Comparison of ENCODE assay signal across 8 cellular contexts in the genomic region with DNA sequence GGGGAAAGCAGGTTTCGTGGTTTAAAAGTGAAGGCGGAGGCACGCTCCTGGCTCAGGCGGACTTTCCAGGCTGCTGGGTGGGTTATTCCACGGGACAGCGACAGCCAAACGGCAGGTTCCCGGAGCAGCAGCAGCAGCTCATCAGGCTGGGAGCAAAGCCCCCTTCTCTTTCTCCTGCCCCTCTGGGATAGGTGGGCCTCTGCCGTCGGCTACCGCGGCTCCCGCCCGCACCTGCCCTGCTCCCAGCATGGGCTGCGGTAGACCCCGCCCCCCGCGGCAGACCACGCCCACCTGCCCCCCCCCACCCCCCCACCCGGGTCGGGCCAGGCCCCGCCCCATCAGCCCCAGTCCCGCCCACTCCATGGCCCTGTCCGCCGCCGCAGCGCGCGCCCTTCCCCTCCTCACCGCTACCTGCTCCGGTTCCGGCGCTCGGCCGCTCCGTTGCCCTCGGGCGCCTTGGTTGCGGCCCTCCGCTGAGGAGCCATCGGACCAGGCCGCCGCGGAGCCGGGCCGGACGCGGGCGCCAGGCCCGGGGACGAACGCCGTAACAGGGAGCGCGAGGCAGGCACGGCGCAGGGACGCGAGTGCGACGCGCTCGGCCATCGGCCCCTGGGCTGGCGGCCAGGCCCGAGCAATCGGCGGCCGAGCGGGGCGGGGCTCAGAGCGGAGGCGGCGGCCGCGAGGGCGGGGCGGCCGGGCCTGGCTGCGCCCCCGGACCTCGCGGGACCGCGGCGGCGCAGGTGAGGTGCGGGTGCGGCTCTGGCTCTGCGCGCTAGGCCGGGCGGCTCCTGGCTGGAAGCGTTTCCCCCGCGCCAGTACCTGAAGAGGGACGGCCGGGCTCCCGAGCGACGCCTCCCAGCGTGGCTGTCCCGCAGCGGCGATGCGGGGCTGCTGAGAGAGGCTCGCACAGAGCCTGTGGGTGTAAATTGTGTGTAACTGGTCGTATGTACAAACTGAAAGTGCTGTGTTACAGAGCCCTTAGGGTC. TPM values are rescaled to one million over a fixed set of nuclear protein-coding genes. Genes with fewer than 3 reads are reported as not detected.
DNase-seq lines count a peak whose midpoint lies in the region; ATAC-seq and TF ChIP-seq lines count a peak whose summit lies in the region.

TSS of gene HEXD (plus strand) at position 347 of the 986 bp plus-strand sequence. CDS start 1,453 bp downstream, outside the sequence.
A gene with protein sequence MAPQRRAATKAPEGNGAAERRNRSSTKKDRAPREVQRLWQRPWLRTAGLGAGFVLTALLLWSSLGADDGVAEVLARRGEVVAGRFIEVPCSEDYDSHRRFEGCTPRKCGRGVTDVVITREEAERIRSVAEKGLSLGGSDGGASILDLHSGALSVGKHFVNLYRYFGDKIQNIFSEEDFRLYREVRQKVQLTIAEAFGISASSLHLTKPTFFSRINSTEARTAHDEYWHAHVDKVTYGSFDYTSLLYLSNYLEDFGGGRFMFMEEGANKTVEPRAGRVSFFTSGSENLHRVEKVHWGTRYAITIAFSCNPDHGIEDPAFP (minus strand): TSS at position 586 of the 986 bp plus-strand sequence. CDS start 101 bp downstream, at position 485.

- no peaks in the 10 kb centered on the region for H3K36me3 ChIP-seq in cardiac muscle cell
- peaks cover 0 to 35% (median 0%) of the 10 kb centered on the region in 3 donors for H3K36me3 ChIP-seq in tibial nerve

- TF ChIP-seq POLR2A in tibial nerve (IDR thresholded peaks at IDR 0.05) = peak; percentile 56 to 75

- WGBS in tibial nerve, 2 donors = 1 to 2% methylated on average over 33 to 77 of the region's 108 CpGs

- H3K4me3 ChIP-seq in GM12865 (ENCODE audit: low read depth, low read length) (peak within 1 kb of the TSS; percentile 63), cardiac muscle cell (peak within 1 kb of the TSS; percentile 97), tibial nerve (peak within 1 kb of the TSS; percentile 81 to 95 (median 86))

- H3K9me3 ChIP-seq in cardiac muscle cell (ENCODE audit: low read depth) (no peaks in the 10 kb centered on the region), tibial nerve (peaks cover 0 to 12% (median 0%) of the 10 kb centered on the region in 4 donors)

- peak in 1 of 2 donors; percentile 41 for TF ChIP-seq EP300 in tibial nerve (IDR thresholded peaks at IDR 0.05)

- H3K27ac ChIP-seq in cardiac muscle cell = peak within 1 kb of the TSS; percentile 93
- H3K27ac ChIP-seq in tibial nerve = peak within 1 kb of the TSS; percentile 87 to 95 (median 91)

- no peak for TF ChIP-seq CTCF in GM12865 (IDR thresholded peaks at IDR 0.05; ENCODE audit: insufficient read depth, low read depth, low read length, missing control alignments)
- no peak for TF ChIP-seq CTCF in cardiac muscle cell (IDR thresholded peaks at IDR 0.05; ENCODE audit: low read depth, low read length)
- peak in 2 of 5 experiments; percentile 64 to 77 for TF ChIP-seq CTCF in tibial nerve (IDR thresholded peaks at IDR 0.05)

- H3K4me1 ChIP-seq in cardiac muscle cell (ENCODE audit: low read depth) (peaks cover 4% of the 10 kb centered on the region), tibial nerve (peaks cover 0 to 37% (median 2%) of the 10 kb centered on the region in 4 donors)

- H3K27me3 ChIP-seq in cardiac muscle cell = no peaks in the 10 kb centered on the region
- H3K27me3 ChIP-seq in tibial nerve = no peaks in the 10 kb centered on the region

- peak; percentile 84 for ATAC-seq in HG02623 (IDR thresholded peaks at IDR 0.05; ENCODE audit: unreplicated experiment)

- peak; percentile 92 for DNase-seq in GM12865 (ENCODE audit: low read depth)
- DNase-seq in NCI-H1092 treated with DMSO at 0.1 percent for 48 hours (lab: John Stamatoyannopoulos, UW) = peak; percentile 87
- peak; percentile 83 for DNase-seq in SW480 (ENCODE audit: low spot score)
- DNase-seq in activated naive CD8-positive, alpha-beta T cell treated with anti-CD3 and anti-CD28 coated beads, Interleukin-2, amount 50 U/mL, for 16 hours (ENCODE audit: low read depth, low spot score) = peak; percentile 65
- peak; percentile 86 to 92 for DNase-seq in cardiac muscle cell (ENCODE audit: low read depth in 1 of 2, low spot score in 1 of 2)
- DNase-seq in pons (ENCODE audit: low spot score) = peak; percentile 72
- DNase-seq in tibial nerve (ENCODE audit: low spot score in 2 of 2) = peak; percentile 63 to 66

RNA-seq across cellular contexts. Expression of gene HEXD, which starts in this region (rescaled TPM):
- 39.0 and 49.9 TPM in 2 replicates for total RNA-seq in cardiac muscle cell
- 49.0 and 58.0 TPM in 2 replicates for polyA plus RNA-seq in cardiac muscle cell
- total RNA-seq in tibial nerve = 100 to 1,000 TPM in 1 of 4 donors, 10 to 100 TPM in 3; 65.6 to 143 (median 95.1) TPM

RNA-seq across cellular contexts. Expression of the second gene that starts in this region (rescaled TPM):
- total RNA-seq in cardiac muscle cell (38.6 and 45.2 TPM in 2 replicates), tibial nerve (10 to 100 TPM; 23.7 to 51.6 (median 40.7) TPM)
- 26.1 and 32.5 TPM in 2 replicates for polyA plus RNA-seq in cardiac muscle cell

Comparison
In these comparisons a context has a peak if more than half of its experiments do, and no peak if none do; other contexts are left out.
1. Peak in every context shown above with its lines: DNase-seq, ATAC-seq, H3K4me3 ChIP-seq and H3K27ac ChIP-seq.